In genomic region chr3:14622368-14622767, GRCh38 we compare ENCODE assay signal across 42 cellular contexts. TPM values are rescaled to one million over a fixed set of nuclear protein-coding genes. Genes with fewer than 3 reads are reported as not detected.
"Had no signal": no experiment of that assay in that cellular context is flagged by ENCODE, and none has a peak within 500 bp of the region (broad histone marks: within the 10 kb centered on the region; RNA-seq: fewer than 3 reads in every experiment).

No MANE protein-coding gene starts in this region.

- H3K9me3 ChIP-seq: adrenal gland, breast epithelium, colonic mucosa, esophagus squamous epithelium, gastroesophageal sphincter, heart right ventricle had no signal

- H3K27ac Mint-ChIP-seq: activated CD4-positive, alpha-beta memory T cell treated with anti-CD3 and anti-CD28 coated beads for 36 hours; activated CD4-positive, alpha-beta T cell treated with anti-CD3 and anti-CD28 coated beads for 36 hours; activated CD4-positive, alpha-beta T cell treated with anti-CD3 and anti-CD28 coated beads, Interleukin-2, amount 10 ng/mL, durations not matched to agents 24 days and 14 days; activated CD8-positive, alpha-beta memory T cell treated with anti-CD3 and anti-CD28 coated beads, Interleukin-2, amount 10 ng/mL, durations not matched to agents 7 days and 5 days; activated CD8-positive, alpha-beta T cell treated with anti-CD3 and anti-CD28 coated beads, Interleukin-2, amount 10 ng/mL, durations not matched to agents 7 days and 5 days; activated naive CD4-positive, alpha-beta T cell treated with anti-CD3 and anti-CD28 coated beads for 36 hours; activated naive CD4-positive, alpha-beta T cell treated with anti-CD3 and anti-CD28 coated beads, Interleukin-2, amount 50 U/mL, for 24 hours; activated naive CD8-positive, alpha-beta T cell treated with anti-CD3 and anti-CD28 coated beads for 36 hours; activated naive CD8-positive, alpha-beta T cell treated with anti-CD3 and anti-CD28 coated beads, Interleukin-2, amount 50 U/mL, for 24 hours; activated T-helper 1 cell treated with anti-CD3 and anti-CD28 coated beads, Interleukin-12 subunit alpha, Interleukin-12 subunit beta, Interleukin-2, Interleukin-4 antibody, amounts not matched to agents 30 ng/mL and 10 ng/mL and 1 ng/mL, durations not matched to agents 14 hours and 24 hours and 36 hours; activated T-helper 2 cell treated with anti-CD3 and anti-CD28 coated beads, Interferon-gamma antibody, Interleukin-2, Interleukin-4, amounts not matched to agents 10 μg/mL and 5 μg/mL and 100 μg/mL, durations not matched to agents 14 hours and 24 hours and 36 hours; T-helper 17 cell; T-helper 2 cell treated with Interferon-gamma antibody and Interleukin-4, amounts not matched to agents 5 μg/mL and 100 μg/mL, for 36 hours had no signal

- ATAC-seq: activated CD4-positive, alpha-beta T cell treated with anti-CD3 and anti-CD28 coated beads for 36 hours; activated CD8-positive, alpha-beta memory T cell treated with anti-CD3 and anti-CD28 coated beads, Interleukin-2, amount 10 ng/mL, durations not matched to agents 7 days and 5 days; activated CD8-positive, alpha-beta T cell treated with anti-CD3 and anti-CD28 coated beads, Interleukin-2, amount 10 ng/mL, durations not matched to agents 7 days and 5 days; activated naive CD8-positive, alpha-beta T cell treated with anti-CD3 and anti-CD28 coated beads, Interleukin-2, amount 50 U/mL, for 24 hours; gastroesophageal sphincter; T-helper 17 cell had no signal

- H3K36me3 ChIP-seq: adrenal gland, breast epithelium, cardiac muscle cell, colonic mucosa, esophagus squamous epithelium, gastroesophageal sphincter, heart right ventricle had no signal

- H3K27ac ChIP-seq: adrenal gland, breast epithelium, cardiac muscle cell, colonic mucosa, epithelial cell of prostate, esophagus squamous epithelium, gastroesophageal sphincter, heart right ventricle had no signal

- H3K4me1 Mint-ChIP-seq: activated CD4-positive, alpha-beta T cell treated with anti-CD3 and anti-CD28 coated beads for 36 hours; activated naive CD4-positive, alpha-beta T cell treated with anti-CD3 and anti-CD28 coated beads, Interleukin-2, amount 50 U/mL, for 24 hours; activated naive CD8-positive, alpha-beta T cell treated with anti-CD3 and anti-CD28 coated beads, Interleukin-2, amount 50 U/mL, for 24 hours had no signal

- FAIRE-seq: endometrium, endothelial cell of umbilical vein had no signal

- H3K27me3 Mint-ChIP-seq: activated CD4-positive, alpha-beta memory T cell treated with anti-CD3 and anti-CD28 coated beads for 36 hours; activated naive CD4-positive, alpha-beta T cell treated with anti-CD3 and anti-CD28 coated beads, Interleukin-2, amount 50 U/mL, for 24 hours had no signal

- DNase-seq: activated CD4-positive, alpha-beta memory T cell treated with anti-CD3 and anti-CD28 coated beads for 36 hours; activated CD4-positive, alpha-beta T cell treated with anti-CD3 and anti-CD28 coated beads for 36 hours; activated CD4-positive, alpha-beta T cell treated with anti-CD3 and anti-CD28 coated beads, Interleukin-2, amount 10 ng/mL, durations not matched to agents 24 days and 14 days; activated CD4-positive, CD25-positive, alpha-beta regulatory T cell; activated CD4-positive, CD25-positive, alpha-beta regulatory T cell treated with anti-CD3 and anti-CD28 coated beads, Interleukin-2, amount 50 U/mL, for 72 hours; activated CD8-positive, alpha-beta memory T cell treated with anti-CD3 and anti-CD28 coated beads, Interleukin-2, amount 10 ng/mL, durations not matched to agents 7 days and 5 days; activated CD8-positive, alpha-beta memory T cell treated with anti-CD3 and anti-CD28 coated beads, Interleukin-2, amount 50 U/mL, for 4 hours; activated CD8-positive, alpha-beta T cell treated with anti-CD3 and anti-CD28 coated beads, Interleukin-2, amount 10 ng/mL, durations not matched to agents 7 days and 5 days; activated effector memory CD4-positive, alpha-beta T cell treated with anti-CD3 and anti-CD28 coated beads, Interleukin-2, amount 50 U/mL, for 16 hours; activated naive CD4-positive, alpha-beta T cell treated with anti-CD3 and anti-CD28 coated beads for 36 hours; activated naive CD8-positive, alpha-beta T cell treated with anti-CD3 and anti-CD28 coated beads for 36 hours; activated naive CD8-positive, alpha-beta T cell treated with anti-CD3 and anti-CD28 coated beads, Interleukin-2, amount 50 U/mL, for 24 hours; activated T-cell treated with anti-CD3 and anti-CD28 coated beads, Interleukin-2, amount 50 U/mL, for 1 hour; activated T-cell treated with anti-CD3 and anti-CD28 coated beads, Interleukin-2, amount 50 U/mL, for 48 hours; adrenal gland; amygdala; aorta; central memory CD4-positive, alpha-beta T cell; cerebellar nuclear complex; colonic mucosa; effector CD8-positive, alpha-beta T cell; esophagus squamous epithelium; foreskin melanocyte; heart right ventricle; T-helper 17 cell; T1000 had no signal

- H3K27me3 ChIP-seq: adrenal gland, breast epithelium, cardiac muscle cell, colonic mucosa had no signal

- H3K9me3 Mint-ChIP-seq: activated CD4-positive, alpha-beta memory T cell treated with anti-CD3 and anti-CD28 coated beads for 36 hours; activated CD4-positive, alpha-beta T cell treated with anti-CD3 and anti-CD28 coated beads, Interleukin-2, amount 10 ng/mL, durations not matched to agents 24 days and 14 days; activated naive CD4-positive, alpha-beta T cell treated with anti-CD3 and anti-CD28 coated beads for 36 hours; activated naive CD4-positive, alpha-beta T cell treated with anti-CD3 and anti-CD28 coated beads, Interleukin-2, amount 50 U/mL, for 24 hours; activated naive CD8-positive, alpha-beta T cell treated with anti-CD3 and anti-CD28 coated beads for 36 hours; activated naive CD8-positive, alpha-beta T cell treated with anti-CD3 and anti-CD28 coated beads, Interleukin-2, amount 50 U/mL, for 24 hours; activated T-helper 1 cell treated with anti-CD3 and anti-CD28 coated beads, Interleukin-12 subunit alpha, Interleukin-12 subunit beta, Interleukin-2, Interleukin-4 antibody, amounts not matched to agents 30 ng/mL and 10 ng/mL and 1 ng/mL, durations not matched to agents 14 hours and 24 hours and 36 hours; activated T-helper 2 cell treated with anti-CD3 and anti-CD28 coated beads, Interferon-gamma antibody, Interleukin-2, Interleukin-4, amounts not matched to agents 10 μg/mL and 5 μg/mL and 100 μg/mL, durations not matched to agents 14 hours and 24 hours and 36 hours; T-helper 2 cell treated with Interferon-gamma antibody and Interleukin-4, amounts not matched to agents 5 μg/mL and 100 μg/mL, for 36 hours had no signal

- H3K4me3 ChIP-seq: adrenal gland, breast epithelium, cardiac muscle cell, colonic mucosa, esophagus squamous epithelium, gastroesophageal sphincter, heart right ventricle had no signal

- H3K36me3 Mint-ChIP-seq: activated CD4-positive, alpha-beta memory T cell treated with anti-CD3 and anti-CD28 coated beads for 36 hours; activated CD8-positive, alpha-beta memory T cell treated with anti-CD3 and anti-CD28 coated beads, Interleukin-2, amount 10 ng/mL, durations not matched to agents 7 days and 5 days; activated naive CD4-positive, alpha-beta T cell treated with anti-CD3 and anti-CD28 coated beads, Interleukin-2, amount 50 U/mL, for 24 hours; activated naive CD8-positive, alpha-beta T cell treated with anti-CD3 and anti-CD28 coated beads for 36 hours; brain had no signal

- H3K4me3 Mint-ChIP-seq: activated CD4-positive, alpha-beta memory T cell treated with anti-CD3 and anti-CD28 coated beads for 36 hours; activated CD4-positive, alpha-beta T cell treated with anti-CD3 and anti-CD28 coated beads for 36 hours; activated CD4-positive, alpha-beta T cell treated with anti-CD3 and anti-CD28 coated beads, Interleukin-2, amount 10 ng/mL, durations not matched to agents 24 days and 14 days; activated CD8-positive, alpha-beta memory T cell treated with anti-CD3 and anti-CD28 coated beads, Interleukin-2, amount 10 ng/mL, durations not matched to agents 7 days and 5 days; activated CD8-positive, alpha-beta T cell treated with anti-CD3 and anti-CD28 coated beads, Interleukin-2, amount 10 ng/mL, durations not matched to agents 7 days and 5 days; activated naive CD4-positive, alpha-beta T cell treated with anti-CD3 and anti-CD28 coated beads for 36 hours; activated naive CD4-positive, alpha-beta T cell treated with anti-CD3 and anti-CD28 coated beads, Interleukin-2, amount 50 U/mL, for 24 hours; activated naive CD8-positive, alpha-beta T cell treated with anti-CD3 and anti-CD28 coated beads for 36 hours; activated naive CD8-positive, alpha-beta T cell treated with anti-CD3 and anti-CD28 coated beads, Interleukin-2, amount 50 U/mL, for 24 hours; activated T-helper 1 cell treated with anti-CD3 and anti-CD28 coated beads, Interleukin-12 subunit alpha, Interleukin-12 subunit beta, Interleukin-2, Interleukin-4 antibody, amounts not matched to agents 30 ng/mL and 10 ng/mL and 1 ng/mL, durations not matched to agents 14 hours and 24 hours and 36 hours; T-helper 17 cell; T-helper 2 cell treated with Interferon-gamma antibody and Interleukin-4, amounts not matched to agents 5 μg/mL and 100 μg/mL, for 36 hours had no signal

- H3K4me1 ChIP-seq: adrenal gland, colonic mucosa, esophagus squamous epithelium, gastroesophageal sphincter had no signal

RNA-seq across cellular contexts. Expression of gene C3orf20, which starts 52.6 kb away (rescaled TPM):
- total RNA-seq: activated CD4-positive, alpha-beta T cell treated with anti-CD3 and anti-CD28 coated beads for 36 hours; dermis microvascular lymphatic vessel endothelial cell; endothelial cell of umbilical vein; esophagus squamous epithelium; fibroblast of lung; fibroblast of villous mesenchyme; glomerular endothelial cell had no signal
- polyA plus RNA-seq: adrenal gland, aorta, cardiac muscle cell, endothelial cell of umbilical vein, esophagus, fibroblast of lung, heart right ventricle had no signal
